Comparison of ENCODE assay signal across 8 cellular contexts in the genomic region with DNA sequence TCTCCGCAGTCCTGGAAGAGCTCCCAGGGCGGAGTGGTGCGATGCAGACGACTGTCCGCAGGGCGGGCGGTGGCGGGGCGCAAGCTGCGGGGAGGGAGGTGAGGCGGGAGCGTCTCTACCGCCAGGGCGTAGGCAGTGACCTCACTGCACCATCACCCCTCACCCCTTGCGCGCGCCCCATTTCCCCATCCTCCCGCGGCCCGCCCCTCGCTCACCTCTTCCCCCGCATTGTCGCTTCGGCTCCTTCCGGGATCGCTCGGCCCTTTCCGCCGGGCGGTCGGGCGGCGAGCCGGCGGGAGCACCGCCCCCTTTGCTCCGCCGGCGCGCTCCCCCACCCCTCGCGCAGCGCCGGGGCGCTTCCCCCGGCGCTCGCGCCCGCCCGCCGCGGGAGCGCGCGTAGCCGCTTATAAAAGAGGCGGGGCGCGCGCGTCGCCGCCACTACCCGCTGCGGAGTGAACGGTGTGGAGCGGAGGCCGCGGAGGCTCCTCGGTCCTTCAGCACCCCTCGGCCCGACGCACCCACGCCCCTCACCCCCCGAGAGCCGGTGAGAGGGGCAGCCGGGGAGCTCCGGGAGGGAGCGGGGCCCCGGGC. TPM values are rescaled to one million over a fixed set of nuclear protein-coding genes. Genes with fewer than 3 reads are reported as not detected.
DNase-seq lines count a peak whose midpoint lies in the region; ATAC-seq and TF ChIP-seq lines count a peak whose summit lies in the region.

A gene (plus strand): TSS at position 435 of the 591 bp plus-strand sequence. CDS start 14,154 bp downstream, outside the sequence.

- no peaks in the 10 kb centered on the region for H3K27me3 ChIP-seq in right atrium auricular region

- H3K9me3 ChIP-seq in T-helper 17 cell (ENCODE audit: control insufficient read depth, low read length, poor library complexity, severe bottlenecking) (no peaks in the 10 kb centered on the region), right atrium auricular region (no peaks in the 10 kb centered on the region)

- peaks cover 25% of the 10 kb centered on the region for H3K4me1 Mint-ChIP-seq in T-helper 17 cell

- no peaks in the 10 kb centered on the region for H3K36me3 Mint-ChIP-seq in T-helper 17 cell (ENCODE audit: low read depth)

- WGBS in urinary bladder = under 1% methylated on average over 81 of the region's 81 CpGs

- H3K27ac ChIP-seq in right atrium auricular region (peak within 1 kb of the TSS; percentile 99), urinary bladder (ENCODE audit: low read depth) (peak within 1 kb of the TSS; percentile 87)

- no peaks in the 10 kb centered on the region for H3K27me3 Mint-ChIP-seq in T-helper 17 cell

- peak; percentile 39 for ATAC-seq in GM18499 (IDR thresholded peaks at IDR 0.05; ENCODE audit: insufficient read depth, unreplicated experiment)
- peak; percentile 80 for ATAC-seq in HG02885 (IDR thresholded peaks at IDR 0.05; ENCODE audit: poor library complexity, unreplicated experiment)
- ATAC-seq in T-helper 17 cell = peak; percentile 85

- DNase-seq in NCI-H1694 (lab: John Stamatoyannopoulos, UW) = peak; percentile 57
- peak; percentile 94 to 97 (median 96) for DNase-seq in T-helper 17 cell
- peak; percentile 82 for DNase-seq in amniotic stem cell (lab: John Stamatoyannopoulos, UW)
- DNase-seq in right atrium auricular region (ENCODE audit: low spot score) = peak; percentile 89
- DNase-seq in pulmonary artery endothelial cell (ENCODE audit: low read depth, low spot score) = peak; percentile 44

- H3K4me1 ChIP-seq in right atrium auricular region (peaks cover 0 to 71% of the 10 kb centered on the region in 2 donors), urinary bladder (ENCODE audit: insufficient read depth) (no peaks in the 10 kb centered on the region)

- peak within 1 kb of the TSS; percentile 99 for H3K27ac Mint-ChIP-seq in T-helper 17 cell

- peak in 1 of 2 donors; percentile 17 for TF ChIP-seq CTCF in right atrium auricular region (IDR thresholded peaks at IDR 0.05)

- H3K4me3 Mint-ChIP-seq in T-helper 17 cell = no peak within 1 kb of the TSS

- H3K4me3 ChIP-seq in right atrium auricular region = peak within 1 kb of the TSS; percentile 97 to 99
- H3K4me3 ChIP-seq in urinary bladder (ENCODE audit: low read depth, low read length) = peak within 1 kb of the TSS; percentile 84

- H3K36me3 ChIP-seq in right atrium auricular region = no peaks in the 10 kb centered on the region
- no peaks in the 10 kb centered on the region for H3K36me3 ChIP-seq in urinary bladder (ENCODE audit: insufficient read depth)

RNA-seq across cellular contexts. Expression of the gene that starts here (rescaled TPM):
- 100 to 1,000 TPM; 734 to 740 TPM for total RNA-seq in T-helper 17 cell
- 100 to 1,000 TPM; 233 to 270 TPM for total RNA-seq in right atrium auricular region
- total RNA-seq in pulmonary artery endothelial cell = 394 and 449 TPM in 2 replicates
- total RNA-seq in urinary bladder = 308 TPM
- 148 TPM for polyA plus RNA-seq in urinary bladder

Comparison
In these comparisons a context has a peak if more than half of its experiments do, and no peak if none do; other contexts are left out.
1. Peak in every context shown above with its lines: DNase-seq, ATAC-seq, H3K4me3 ChIP-seq and H3K27ac ChIP-seq.
2. DNase-seq: peak in every context shown above with its lines; median percentile 96 in T-helper 17 cell; 89 in right atrium auricular region; 82 in amniotic stem cell; 57 in NCI-H1694; 44 in pulmonary artery endothelial cell.